ENCODE assay signal across 18 cellular contexts in the genomic region with DNA sequence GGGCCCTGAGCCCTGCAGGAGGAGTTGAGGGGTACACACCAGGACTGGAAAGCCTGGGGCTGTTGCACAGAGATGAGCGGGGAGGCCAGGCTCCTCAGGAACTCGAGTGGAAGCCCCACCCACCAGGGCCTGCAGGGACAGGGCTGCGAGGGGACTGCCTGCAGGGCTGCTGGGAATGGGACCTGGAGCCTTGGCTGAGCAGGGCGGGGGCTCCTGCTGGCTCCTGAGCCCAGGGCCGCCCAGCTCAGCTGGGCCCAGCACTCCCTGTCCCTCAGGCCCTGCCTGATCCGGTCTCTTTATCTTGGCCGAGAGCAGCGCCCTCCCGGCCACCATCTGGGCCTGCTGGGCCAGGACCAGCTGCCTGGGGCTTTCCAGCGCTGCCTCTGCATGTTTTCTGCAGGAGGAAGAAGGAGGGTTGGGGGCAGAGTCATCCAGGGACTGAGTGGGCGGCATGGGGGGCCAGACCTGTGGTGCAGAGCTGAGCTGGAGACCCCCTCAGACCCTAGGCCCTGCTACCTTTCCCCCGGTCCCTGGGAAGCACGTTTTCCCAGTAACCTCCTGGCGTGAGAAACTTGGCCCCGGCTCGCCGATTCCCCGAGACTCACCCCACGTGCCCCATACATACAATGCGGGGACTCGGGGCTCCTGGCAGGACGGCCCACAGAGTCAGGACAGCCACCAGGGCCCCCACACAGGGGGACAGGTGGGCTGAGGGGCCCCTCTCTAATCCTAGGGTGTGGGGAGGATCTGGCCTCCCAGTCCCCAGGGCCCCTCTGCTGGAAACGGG. TPM values are rescaled to one million over a fixed set of nuclear protein-coding genes. Genes with fewer than 3 reads are reported as not detected.
DNase-seq lines count a peak whose midpoint lies in the region; ATAC-seq and TF ChIP-seq lines count a peak whose summit lies in the region.
"Had no signal": no experiment of that assay in that cellular context is flagged by ENCODE, and none has a peak within 500 bp of the region (broad histone marks: within the 10 kb centered on the region; RNA-seq: fewer than 3 reads in every experiment).

No MANE protein-coding gene starts in this region.

- H3K27me3 ChIP-seq in gastroesophageal sphincter, result peaks cover 27% of the 10 kb centered on the region
- peaks cover 2% of the 10 kb centered on the region for H3K27me3 ChIP-seq in osteoblast (ENCODE audit: insufficient read depth, low read length)
- peaks cover 5% of the 10 kb centered on the region for H3K27me3 ChIP-seq in transverse colon
- H3K27me3 ChIP-seq: body of pancreas, MG63 had no signal

- TF ChIP-seq EP300 in gastroesophageal sphincter (IDR thresholded peaks at IDR 0.05) (no peak), transverse colon (IDR thresholded peaks at IDR 0.05; ENCODE audit: low read depth) (no peak)

- no peaks in the 10 kb centered on the region for H3K27me3 Mint-ChIP-seq in natural killer cell (ENCODE audit: low read depth in 2 of 2)
- no peaks in the 10 kb centered on the region for H3K27me3 Mint-ChIP-seq in natural killer cell treated with Interleukin-12 subunit alpha and Interleukin-12 subunit beta and Interleukin-15 and Interleukin-18, amount 100 ng/mL, for 72 hours

- H3K27ac Mint-ChIP-seq in natural killer cell, result peak overlapping the region; percentile 76 to 85
- no peak overlapping the region for H3K27ac Mint-ChIP-seq in natural killer cell treated with Interleukin-12 subunit alpha and Interleukin-12 subunit beta and Interleukin-15 and Interleukin-18, amount 100 ng/mL, for 72 hours

- H3K27ac ChIP-seq in gastroesophageal sphincter (no peak overlapping the region), osteoblast (ENCODE audit: low read depth, low read length) (no peak overlapping the region), transverse colon (no peak overlapping the region)
- H3K27ac ChIP-seq: body of pancreas had no signal

- H3K9me3 ChIP-seq in gastroesophageal sphincter (no peaks in the 10 kb centered on the region), osteoblast (ENCODE audit: low read depth, low read length) (no peaks in the 10 kb centered on the region), transverse colon (no peaks in the 10 kb centered on the region)
- H3K9me3 ChIP-seq: body of pancreas, MG63 had no signal

- peak overlapping the region; percentile 31 for H3K4me3 Mint-ChIP-seq in natural killer cell
- no peak overlapping the region for H3K4me3 Mint-ChIP-seq in natural killer cell treated with Interleukin-12 subunit alpha and Interleukin-12 subunit beta and Interleukin-15 and Interleukin-18, amount 100 ng/mL, for 72 hours

- H3K4me1 ChIP-seq in gastroesophageal sphincter, result peaks cover 0 to 8% (median 8%) of the 10 kb centered on the region in 3 donors
- H3K4me1 ChIP-seq in osteoblast (ENCODE audit: insufficient read depth, low read length), result no peaks in the 10 kb centered on the region
- H3K4me1 ChIP-seq in transverse colon, result peaks cover 0 to 19% (median 10%) of the 10 kb centered on the region in 4 donors

- no peak overlapping the region for H3K4me3 ChIP-seq in gastroesophageal sphincter
- H3K4me3 ChIP-seq in osteoblast (ENCODE audit: insufficient read depth, low read length), result no peak overlapping the region
- H3K4me3 ChIP-seq in transverse colon, result no peak overlapping the region
- H3K4me3 ChIP-seq: body of pancreas, MG63 had no signal

- no peak for DNase-seq in natural killer cell
- DNase-seq in natural killer cell treated with Interleukin-12 subunit alpha and Interleukin-12 subunit beta and Interleukin-15 and Interleukin-18, amount 100 ng/mL, for 72 hours (ENCODE audit: low spot score), result no peak
- DNase-seq in osteoblast (ENCODE audit: insufficient read length, low spot score, missing footprints), result peak; percentile 96
- DNase-seq in transverse colon, result no peak
- DNase-seq in pons (ENCODE audit: low spot score), result no peak
- no peak for DNase-seq in NCI-H2081 (lab: John Stamatoyannopoulos, UW)
- DNase-seq: activated CD4-positive, alpha-beta T cell treated with anti-CD3 and anti-CD28 coated beads, Interleukin-2, amount 50 U/mL, for 48 hours; activated effector memory CD4-positive, alpha-beta T cell treated with anti-CD3 and anti-CD28 coated beads, Interleukin-2, amount 50 U/mL, for 16 hours; body of pancreas; MG63; naive thymus-derived CD4-positive, alpha-beta T cell; NCI-H2081 treated with DMSO at 0.1 percent for 48 hours; NCI-H774; stimulated activated naive CD8-positive, alpha-beta T cell treated with anti-CD3 and anti-CD28 coated beads, Interleukin-15, Interleukin-2, amounts not matched to agents 100 U/mL and 50 U/mL, for 24 hours had no signal

- intact Hi-C loops in natural killer cell (cut with micrococcal nuclease) (no loop called here), transverse colon (cut with DNase I; ENCODE audit: low total_unique reads) (no loop called here)

- H3K4me1 Mint-ChIP-seq in natural killer cell, result peaks cover 36 to 81% of the 10 kb centered on the region in 2 donors
- peaks cover 27 to 43% of the 10 kb centered on the region in 2 donors for H3K4me1 Mint-ChIP-seq in natural killer cell treated with Interleukin-12 subunit alpha and Interleukin-12 subunit beta and Interleukin-15 and Interleukin-18, amount 100 ng/mL, for 72 hours (ENCODE audit: low read depth in 2 of 2)

- no peaks in the 10 kb centered on the region for H3K79me2 ChIP-seq in osteoblast (ENCODE audit: insufficient read depth, low read length)

- in situ Hi-C loops in transverse colon (cut with MboI; ENCODE audit: low pct_ligation_motif_present in 1 of 4, low pct_unique_long_range_greater_than_20kb in 1 of 4, low sequenced_read_pairs in 3 of 4), result no loop called here

- H2AFZ ChIP-seq in osteoblast (ENCODE audit: low read length), result no peak overlapping the region

- WGBS in gastroesophageal sphincter (ENCODE audit: low coverage in 1 of 2), 2 donors, result 73% methylated on average over 1 of the region's 23 CpGs; no CpG with 5 or more reads in 1 of the 2 donors
- 74% methylated on average over 21 of the region's 23 CpGs; no CpG with 5 or more reads in 1 of the 2 donors for whole genome bisulfite sequencing in transverse colon (ENCODE audit: low coverage in 1 of 2), 2 donors

- TF ChIP-seq POLR2A in gastroesophageal sphincter (IDR thresholded peaks at IDR 0.05), result no peak
- TF ChIP-seq POLR2A in transverse colon (IDR thresholded peaks at IDR 0.05), result no peak

- H4K20me1 ChIP-seq in osteoblast (ENCODE audit: insufficient read depth, low read length), result no peaks in the 10 kb centered on the region

- H3K4me2 ChIP-seq in osteoblast (ENCODE audit: insufficient read depth, low read length), result no peak overlapping the region

- H3K9me3 Mint-ChIP-seq in natural killer cell, result peaks cover 3 to 4% of the 10 kb centered on the region in 2 donors
- H3K9me3 Mint-ChIP-seq in natural killer cell treated with Interleukin-12 subunit alpha and Interleukin-12 subunit beta and Interleukin-15 and Interleukin-18, amount 100 ng/mL, for 72 hours, result peaks cover 4% of the 10 kb centered on the region

- ATAC-seq in natural killer cell (peak in 1 of 3 donors; percentile 10), gastroesophageal sphincter (peak; percentile 67), GM19452 (IDR thresholded peaks at IDR 0.05; ENCODE audit: unreplicated experiment) (no peak)
- ATAC-seq in natural killer cell treated with Interleukin-12 subunit alpha and Interleukin-12 subunit beta and Interleukin-15 and Interleukin-18, amount 100 ng/mL, for 72 hours, result no peak
- ATAC-seq: body of pancreas; naive thymus-derived CD4-positive, alpha-beta T cell; stimulated activated naive CD8-positive, alpha-beta T cell treated with anti-CD3 and anti-CD28 coated beads, Interleukin-15, Interleukin-2, amounts not matched to agents 100 U/mL and 50 U/mL, for 24 hours had no signal

- H3K36me3 ChIP-seq in gastroesophageal sphincter, result no peaks in the 10 kb centered on the region
- H3K36me3 ChIP-seq in osteoblast (ENCODE audit: insufficient read depth, low read length), result no peaks in the 10 kb centered on the region
- H3K36me3 ChIP-seq in transverse colon, result no peaks in the 10 kb centered on the region
- H3K36me3 ChIP-seq: MG63 had no signal

- TF ChIP-seq CTCF in natural killer cell (IDR thresholded peaks at IDR 0.05), result no peak
- no peak for TF ChIP-seq CTCF in gastroesophageal sphincter (IDR thresholded peaks at IDR 0.05)
- no peak for TF ChIP-seq CTCF in osteoblast (IDR thresholded peaks at IDR 0.05; ENCODE audit: extremely low read depth, low read depth, low read length)
- no peak for TF ChIP-seq CTCF in transverse colon (IDR thresholded peaks at IDR 0.05)

- H3K36me3 Mint-ChIP-seq in natural killer cell, result no peaks in the 10 kb centered on the region
- H3K36me3 Mint-ChIP-seq in natural killer cell treated with Interleukin-12 subunit alpha and Interleukin-12 subunit beta and Interleukin-15 and Interleukin-18, amount 100 ng/mL, for 72 hours, result no peaks in the 10 kb centered on the region
- H3K36me3 Mint-ChIP-seq: naive thymus-derived CD4-positive, alpha-beta T cell had no signal

RNA-seq across cellular contexts. Expression of gene LCN12, which starts 9.4 kb away (rescaled TPM):
- total RNA-seq in natural killer cell (10 to 100 TPM in 1 of 3 donors, 1 to 10 TPM in 2; 9.2 to 11.3 (median 9.8) TPM), gastroesophageal sphincter (not detected), osteoblast (not detected in 2 replicates), transverse colon (10 to 100 TPM in 1 of 4 donors, 1 to 10 TPM in 3; 1.2 to 52.7 (median 5.5) TPM)
- 1 to 10 TPM; 2.0 to 2.2 TPM for total RNA-seq in natural killer cell treated with Interleukin-12 subunit alpha and Interleukin-12 subunit beta and Interleukin-15 and Interleukin-18, amount 100 ng/mL, for 72 hours
- total RNA-seq: A673 had no signal

RNA-seq across cellular contexts. Expression of gene PTGDS, which starts 15.8 kb away (rescaled TPM):
- total RNA-seq in natural killer cell (100 to 1,000 TPM; 157 to 361 (median 296) TPM), gastroesophageal sphincter (100 to 1,000 TPM in 1 of 4 donors, 10 to 100 TPM in 2, 1 to 10 TPM in 1; 7.4 to 132 (median 29.7) TPM), osteoblast (37.4 and 57.9 TPM in 2 replicates), transverse colon (10 to 100 TPM in 3 of 4 donors, 1 to 10 TPM in 1; 6.8 to 59.1 (median 17.8) TPM)
- total RNA-seq in natural killer cell treated with Interleukin-12 subunit alpha and Interleukin-12 subunit beta and Interleukin-15 and Interleukin-18, amount 100 ng/mL, for 72 hours, result 1 to 10 TPM; 1.7 to 4.4 TPM
- total RNA-seq: A673 had no signal

RNA-seq across cellular contexts. Expression of gene C8G, which starts 16.4 kb away (rescaled TPM):
- total RNA-seq in natural killer cell, result 1 to 10 TPM; 3.9 to 8.5 (median 7.3) TPM
- 1 to 10 TPM; 2.4 to 2.5 TPM for total RNA-seq in natural killer cell treated with Interleukin-12 subunit alpha and Interleukin-12 subunit beta and Interleukin-15 and Interleukin-18, amount 100 ng/mL, for 72 hours
- total RNA-seq in gastroesophageal sphincter, result not detected
- total RNA-seq in osteoblast, result 1.2 TPM in 1 of 2 replicates, not detected in the other
- 1 to 10 TPM in 3 of 4 donors, not detected in 1; 4.3 to 7.9 (median 6.4) TPM for total RNA-seq in transverse colon
- total RNA-seq: body of pancreas, kidney epithelial cell had no signal

RNA-seq across cellular contexts. Expression of gene FBXW5, which starts 16.9 kb away (rescaled TPM):
- 100 to 1,000 TPM; 117 to 144 (median 136) TPM for total RNA-seq in natural killer cell
- 100 to 1,000 TPM; 102 to 155 TPM for total RNA-seq in natural killer cell treated with Interleukin-12 subunit alpha and Interleukin-12 subunit beta and Interleukin-15 and Interleukin-18, amount 100 ng/mL, for 72 hours
- 100 to 1,000 TPM; 171 to 310 (median 236) TPM for total RNA-seq in gastroesophageal sphincter
- total RNA-seq in osteoblast, result 143 and 157 TPM in 2 replicates
- 100 to 1,000 TPM; 294 to 820 (median 446) TPM for total RNA-seq in transverse colon

RNA-seq across cellular contexts. Expression of gene LCNL1, which starts 21.3 kb away (rescaled TPM):
- total RNA-seq in natural killer cell (1 to 10 TPM; 4.9 to 8.4 (median 8.2) TPM), gastroesophageal sphincter (under 1 TPM in 2 of 4 donors, not detected in 2; 0.40 TPM), osteoblast (4.4 and 5.4 TPM in 2 replicates), transverse colon (under 1 TPM in 2 of 4 donors, not detected in 2; 0.27 to 0.75 TPM)
- under 1 TPM in 1 of 2 donors, not detected in 1; 0.21 TPM for total RNA-seq in natural killer cell treated with Interleukin-12 subunit alpha and Interleukin-12 subunit beta and Interleukin-15 and Interleukin-18, amount 100 ng/mL, for 72 hours
- total RNA-seq: A673, body of pancreas, kidney epithelial cell had no signal

Comparison
In these comparisons a context has a peak if more than half of its experiments do, and no peak if none do; other contexts are left out.
1. H3K27ac Mint-ChIP-seq: peak in natural killer cell (2 of 2); none in natural killer cell treated with Interleukin-12 subunit alpha and Interleukin-12 subunit beta and Interleukin-15 and Interleukin-18, amount 100 ng/mL, for 72 hours (0 of 2).